Comparison of ENCODE assay signal across 1 cellular context in genomic region chr20:23632711-23633573, GRCh38.
TF ChIP-seq lines count a peak whose summit lies in the region.

No MANE protein-coding gene starts in this region.

TF ChIP-seq in HepG2, 621 proteins besides CTCF, POLR2A, EP300 and RAD21 (continued from another document and continues in another):
- TF ChIP-seq, protein P1, sequence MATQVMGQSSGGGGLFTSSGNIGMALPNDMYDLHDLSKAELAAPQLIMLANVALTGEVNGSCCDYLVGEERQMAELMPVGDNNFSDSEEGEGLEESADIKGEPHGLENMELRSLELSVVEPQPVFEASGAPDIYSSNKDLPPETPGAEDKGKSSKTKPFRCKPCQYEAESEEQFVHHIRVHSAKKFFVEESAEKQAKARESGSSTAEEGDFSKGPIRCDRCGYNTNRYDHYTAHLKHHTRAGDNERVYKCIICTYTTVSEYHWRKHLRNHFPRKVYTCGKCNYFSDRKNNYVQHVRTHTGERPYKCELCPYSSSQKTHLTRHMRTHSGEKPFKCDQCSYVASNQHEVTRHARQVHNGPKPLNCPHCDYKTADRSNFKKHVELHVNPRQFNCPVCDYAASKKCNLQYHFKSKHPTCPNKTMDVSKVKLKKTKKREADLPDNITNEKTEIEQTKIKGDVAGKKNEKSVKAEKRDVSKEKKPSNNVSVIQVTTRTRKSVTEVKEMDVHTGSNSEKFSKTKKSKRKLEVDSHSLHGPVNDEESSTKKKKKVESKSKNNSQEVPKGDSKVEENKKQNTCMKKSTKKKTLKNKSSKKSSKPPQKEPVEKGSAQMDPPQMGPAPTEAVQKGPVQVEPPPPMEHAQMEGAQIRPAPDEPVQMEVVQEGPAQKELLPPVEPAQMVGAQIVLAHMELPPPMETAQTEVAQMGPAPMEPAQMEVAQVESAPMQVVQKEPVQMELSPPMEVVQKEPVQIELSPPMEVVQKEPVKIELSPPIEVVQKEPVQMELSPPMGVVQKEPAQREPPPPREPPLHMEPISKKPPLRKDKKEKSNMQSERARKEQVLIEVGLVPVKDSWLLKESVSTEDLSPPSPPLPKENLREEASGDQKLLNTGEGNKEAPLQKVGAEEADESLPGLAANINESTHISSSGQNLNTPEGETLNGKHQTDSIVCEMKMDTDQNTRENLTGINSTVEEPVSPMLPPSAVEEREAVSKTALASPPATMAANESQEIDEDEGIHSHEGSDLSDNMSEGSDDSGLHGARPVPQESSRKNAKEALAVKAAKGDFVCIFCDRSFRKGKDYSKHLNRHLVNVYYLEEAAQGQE (IDR thresholded peaks at IDR 0.05; ENCODE audit: borderline replicate concordance in 1 of 2, low read depth in 1 of 2, low read length in 2 of 2), result no peak
- TF ChIP-seq PHB2 (IDR thresholded peaks at IDR 0.05; ENCODE audit: partially characterized antibody) (no peak), ZNF264 (CRISPR knock-in tag; IDR thresholded peaks at IDR 0.05) (no peak), NR0B2 (CRISPR knock-in tag; IDR thresholded peaks at IDR 0.05) (no peak), MEF2D (CRISPR knock-in tag; IDR thresholded peaks at IDR 0.05) (no peak), SRF (IDR thresholded peaks at IDR 0.05; ENCODE audit: low read depth, low read length) (no peak), CCDC6 (CRISPR knock-in tag; IDR thresholded peaks at IDR 0.05) (no peak), RNF2 (conservative IDR thresholded peaks at IDR 0.05; ENCODE audit: low read depth) (no peak), STAG1 (CRISPR knock-in tag; IDR thresholded peaks at IDR 0.05) (no peak), MTF1 (CRISPR knock-in tag; IDR thresholded peaks at IDR 0.05) (no peak), ZNF251 (CRISPR knock-in tag; IDR thresholded peaks at IDR 0.05) (no peak), MLLT10 (CRISPR knock-in tag; IDR thresholded peaks at IDR 0.05) (no peak), ARNT2 (CRISPR knock-in tag; IDR thresholded peaks at IDR 0.05; ENCODE audit: low read depth) (no peak), ZNF205 (CRISPR knock-in tag; IDR thresholded peaks at IDR 0.05) (no peak), ZXDC (CRISPR knock-in tag; IDR thresholded peaks at IDR 0.05) (no peak), ETV5 (CRISPR knock-in tag; IDR thresholded peaks at IDR 0.05; ENCODE audit: borderline replicate concordance) (no peak), FOXA1 (IDR thresholded peaks at IDR 0.05) (no peak), FOXA1 (CRISPR knock-in tag; IDR thresholded peaks at IDR 0.05) (no peak), ZBTB3 (CRISPR knock-in tag; IDR thresholded peaks at IDR 0.05; ENCODE audit: borderline replicate concordance, low read depth) (no peak), MXI1 (IDR thresholded peaks at IDR 0.05; ENCODE audit: borderline replicate concordance, low read depth, low read length) (no peak), PHF21A (CRISPR knock-in tag; IDR thresholded peaks at IDR 0.05) (no peak), ZFP62 (CRISPR knock-in tag; IDR thresholded peaks at IDR 0.05) (no peak), IRF9 (CRISPR knock-in tag; IDR thresholded peaks at IDR 0.05; ENCODE audit: borderline replicate concordance) (no peak)
- TF ChIP-seq, protein P2, sequence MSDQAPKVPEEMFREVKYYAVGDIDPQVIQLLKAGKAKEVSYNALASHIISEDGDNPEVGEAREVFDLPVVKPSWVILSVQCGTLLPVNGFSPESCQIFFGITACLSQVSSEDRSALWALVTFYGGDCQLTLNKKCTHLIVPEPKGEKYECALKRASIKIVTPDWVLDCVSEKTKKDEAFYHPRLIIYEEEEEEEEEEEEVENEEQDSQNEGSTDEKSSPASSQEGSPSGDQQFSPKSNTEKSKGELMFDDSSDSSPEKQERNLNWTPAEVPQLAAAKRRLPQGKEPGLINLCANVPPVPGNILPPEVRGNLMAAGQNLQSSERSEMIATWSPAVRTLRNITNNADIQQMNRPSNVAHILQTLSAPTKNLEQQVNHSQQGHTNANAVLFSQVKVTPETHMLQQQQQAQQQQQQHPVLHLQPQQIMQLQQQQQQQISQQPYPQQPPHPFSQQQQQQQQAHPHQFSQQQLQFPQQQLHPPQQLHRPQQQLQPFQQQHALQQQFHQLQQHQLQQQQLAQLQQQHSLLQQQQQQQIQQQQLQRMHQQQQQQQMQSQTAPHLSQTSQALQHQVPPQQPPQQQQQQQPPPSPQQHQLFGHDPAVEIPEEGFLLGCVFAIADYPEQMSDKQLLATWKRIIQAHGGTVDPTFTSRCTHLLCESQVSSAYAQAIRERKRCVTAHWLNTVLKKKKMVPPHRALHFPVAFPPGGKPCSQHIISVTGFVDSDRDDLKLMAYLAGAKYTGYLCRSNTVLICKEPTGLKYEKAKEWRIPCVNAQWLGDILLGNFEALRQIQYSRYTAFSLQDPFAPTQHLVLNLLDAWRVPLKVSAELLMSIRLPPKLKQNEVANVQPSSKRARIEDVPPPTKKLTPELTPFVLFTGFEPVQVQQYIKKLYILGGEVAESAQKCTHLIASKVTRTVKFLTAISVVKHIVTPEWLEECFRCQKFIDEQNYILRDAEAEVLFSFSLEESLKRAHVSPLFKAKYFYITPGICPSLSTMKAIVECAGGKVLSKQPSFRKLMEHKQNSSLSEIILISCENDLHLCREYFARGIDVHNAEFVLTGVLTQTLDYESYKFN (CRISPR knock-in tag; conservative IDR thresholded peaks at IDR 0.05), result no peak
- TF ChIP-seq, protein P3, sequence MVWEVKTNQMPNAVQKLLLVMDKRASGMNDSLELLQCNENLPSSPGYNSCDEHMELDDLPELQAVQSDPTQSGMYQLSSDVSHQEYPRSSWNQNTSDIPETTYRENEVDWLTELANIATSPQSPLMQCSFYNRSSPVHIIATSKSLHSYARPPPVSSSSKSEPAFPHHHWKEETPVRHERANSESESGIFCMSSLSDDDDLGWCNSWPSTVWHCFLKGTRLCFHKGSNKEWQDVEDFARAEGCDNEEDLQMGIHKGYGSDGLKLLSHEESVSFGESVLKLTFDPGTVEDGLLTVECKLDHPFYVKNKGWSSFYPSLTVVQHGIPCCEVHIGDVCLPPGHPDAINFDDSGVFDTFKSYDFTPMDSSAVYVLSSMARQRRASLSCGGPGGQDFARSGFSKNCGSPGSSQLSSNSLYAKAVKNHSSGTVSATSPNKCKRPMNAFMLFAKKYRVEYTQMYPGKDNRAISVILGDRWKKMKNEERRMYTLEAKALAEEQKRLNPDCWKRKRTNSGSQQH (CRISPR knock-in tag; IDR thresholded peaks at IDR 0.05; ENCODE audit: low read depth), result no peak
- TF ChIP-seq, protein P4, sequence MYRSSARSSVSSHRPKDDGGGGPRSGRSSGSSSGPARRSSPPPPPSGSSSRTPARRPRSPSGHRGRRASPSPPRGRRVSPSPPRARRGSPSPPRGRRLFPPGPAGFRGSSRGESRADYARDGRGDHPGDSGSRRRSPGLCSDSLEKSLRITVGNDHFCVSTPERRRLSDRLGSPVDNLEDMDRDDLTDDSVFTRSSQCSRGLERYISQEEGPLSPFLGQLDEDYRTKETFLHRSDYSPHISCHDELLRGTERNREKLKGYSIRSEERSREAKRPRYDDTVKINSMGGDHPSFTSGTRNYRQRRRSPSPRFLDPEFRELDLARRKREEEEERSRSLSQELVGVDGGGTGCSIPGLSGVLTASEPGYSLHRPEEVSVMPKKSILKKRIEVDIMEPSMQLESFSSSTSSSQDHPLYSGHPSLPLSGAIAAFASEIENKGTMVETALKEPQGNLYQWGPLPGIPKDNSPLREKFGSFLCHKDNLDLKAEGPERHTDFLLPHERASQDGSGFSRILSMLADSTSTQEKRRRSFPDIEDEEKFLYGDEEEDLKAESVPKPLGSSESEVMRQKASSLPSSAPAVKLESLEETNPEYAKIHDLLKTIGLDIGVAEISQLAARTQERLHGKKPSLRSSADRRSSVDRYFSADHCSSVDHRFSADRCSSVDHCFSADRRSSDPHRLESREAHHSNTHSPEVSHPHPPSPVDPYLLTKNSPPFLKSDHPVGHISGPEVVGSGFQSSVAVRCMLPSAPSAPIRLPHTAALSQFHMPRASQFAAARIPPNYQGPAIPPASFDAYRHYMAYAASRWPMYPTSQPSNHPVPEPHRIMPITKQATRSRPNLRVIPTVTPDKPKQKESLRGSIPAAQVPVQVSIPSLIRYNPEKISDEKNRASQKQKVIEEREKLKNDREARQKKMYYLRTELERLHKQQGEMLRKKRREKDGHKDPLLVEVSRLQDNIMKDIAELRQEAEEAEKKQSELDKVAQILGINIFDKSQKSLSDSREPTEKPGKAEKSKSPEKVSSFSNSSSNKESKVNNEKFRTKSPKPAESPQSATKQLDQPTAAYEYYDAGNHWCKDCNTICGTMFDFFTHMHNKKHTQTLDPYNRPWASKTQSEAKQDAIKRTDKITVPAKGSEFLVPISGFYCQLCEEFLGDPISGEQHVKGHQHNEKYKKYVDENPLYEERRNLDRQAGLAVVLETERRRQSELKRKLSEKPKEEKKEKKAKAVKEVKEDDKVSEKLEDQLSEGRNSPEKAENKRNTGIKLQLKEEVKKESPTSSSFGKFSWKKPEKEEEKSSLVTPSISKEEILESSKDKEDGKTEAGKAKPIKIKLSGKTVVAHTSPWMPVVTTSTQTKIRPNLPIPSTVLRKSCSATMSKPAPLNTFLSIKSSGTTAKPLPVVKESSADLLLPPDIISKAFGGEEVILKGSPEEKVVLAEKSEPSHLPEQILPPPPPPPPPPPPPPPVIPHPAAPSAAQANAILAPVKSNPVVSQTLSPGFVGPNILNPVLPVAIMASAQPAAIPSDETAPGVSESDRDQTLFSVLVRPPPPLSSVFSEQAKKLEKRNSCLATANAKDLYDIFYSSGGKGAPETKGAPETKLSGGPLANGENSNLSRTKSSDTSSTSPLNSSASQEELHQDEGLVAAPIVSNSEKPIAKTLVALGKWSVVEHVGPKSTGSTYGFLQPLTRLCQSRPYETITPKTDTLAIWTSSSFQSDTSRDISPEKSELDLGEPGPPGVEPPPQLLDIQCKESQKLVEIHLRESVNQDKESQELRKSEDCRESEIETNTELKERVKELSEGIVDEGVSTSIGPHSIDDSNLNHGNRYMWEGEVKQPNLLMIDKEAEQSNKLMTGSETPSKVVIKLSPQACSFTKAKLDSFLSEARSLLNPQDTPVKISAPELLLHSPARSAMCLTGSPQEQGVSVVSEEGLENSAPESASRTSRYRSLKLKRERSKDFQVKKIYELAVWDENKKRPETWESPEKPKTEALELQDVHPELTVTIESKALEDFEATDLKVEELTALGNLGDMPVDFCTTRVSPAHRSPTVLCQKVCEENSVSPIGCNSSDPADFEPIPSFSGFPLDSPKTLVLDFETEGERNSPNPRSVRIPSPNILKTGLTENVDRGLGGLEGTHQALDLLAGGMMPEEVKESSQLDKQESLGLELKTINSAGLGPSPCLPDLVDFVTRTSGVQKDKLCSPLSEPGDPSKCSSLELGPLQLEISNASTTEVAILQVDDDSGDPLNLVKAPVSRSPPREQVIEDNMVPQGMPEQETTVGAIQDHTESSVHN (CRISPR knock-in tag; IDR thresholded peaks at IDR 0.05), result no peak
- TF ChIP-seq, protein P5, sequence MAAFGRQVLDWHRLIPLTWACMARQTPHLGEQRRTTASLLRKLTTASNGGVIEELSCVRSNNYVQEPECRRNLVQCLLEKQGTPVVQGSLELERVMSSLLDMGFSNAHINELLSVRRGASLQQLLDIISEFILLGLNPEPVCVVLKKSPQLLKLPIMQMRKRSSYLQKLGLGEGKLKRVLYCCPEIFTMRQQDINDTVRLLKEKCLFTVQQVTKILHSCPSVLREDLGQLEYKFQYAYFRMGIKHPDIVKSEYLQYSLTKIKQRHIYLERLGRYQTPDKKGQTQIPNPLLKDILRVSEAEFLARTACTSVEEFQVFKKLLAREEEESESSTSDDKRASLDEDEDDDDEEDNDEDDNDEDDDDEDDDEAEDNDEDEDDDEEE (CRISPR knock-in tag; IDR thresholded peaks at IDR 0.05), result no peak
- TF ChIP-seq, protein P6, sequence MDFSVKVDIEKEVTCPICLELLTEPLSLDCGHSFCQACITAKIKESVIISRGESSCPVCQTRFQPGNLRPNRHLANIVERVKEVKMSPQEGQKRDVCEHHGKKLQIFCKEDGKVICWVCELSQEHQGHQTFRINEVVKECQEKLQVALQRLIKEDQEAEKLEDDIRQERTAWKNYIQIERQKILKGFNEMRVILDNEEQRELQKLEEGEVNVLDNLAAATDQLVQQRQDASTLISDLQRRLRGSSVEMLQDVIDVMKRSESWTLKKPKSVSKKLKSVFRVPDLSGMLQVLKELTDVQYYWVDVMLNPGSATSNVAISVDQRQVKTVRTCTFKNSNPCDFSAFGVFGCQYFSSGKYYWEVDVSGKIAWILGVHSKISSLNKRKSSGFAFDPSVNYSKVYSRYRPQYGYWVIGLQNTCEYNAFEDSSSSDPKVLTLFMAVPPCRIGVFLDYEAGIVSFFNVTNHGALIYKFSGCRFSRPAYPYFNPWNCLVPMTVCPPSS (IDR thresholded peaks at IDR 0.05), result no peak
- TF ChIP-seq, protein P7, sequence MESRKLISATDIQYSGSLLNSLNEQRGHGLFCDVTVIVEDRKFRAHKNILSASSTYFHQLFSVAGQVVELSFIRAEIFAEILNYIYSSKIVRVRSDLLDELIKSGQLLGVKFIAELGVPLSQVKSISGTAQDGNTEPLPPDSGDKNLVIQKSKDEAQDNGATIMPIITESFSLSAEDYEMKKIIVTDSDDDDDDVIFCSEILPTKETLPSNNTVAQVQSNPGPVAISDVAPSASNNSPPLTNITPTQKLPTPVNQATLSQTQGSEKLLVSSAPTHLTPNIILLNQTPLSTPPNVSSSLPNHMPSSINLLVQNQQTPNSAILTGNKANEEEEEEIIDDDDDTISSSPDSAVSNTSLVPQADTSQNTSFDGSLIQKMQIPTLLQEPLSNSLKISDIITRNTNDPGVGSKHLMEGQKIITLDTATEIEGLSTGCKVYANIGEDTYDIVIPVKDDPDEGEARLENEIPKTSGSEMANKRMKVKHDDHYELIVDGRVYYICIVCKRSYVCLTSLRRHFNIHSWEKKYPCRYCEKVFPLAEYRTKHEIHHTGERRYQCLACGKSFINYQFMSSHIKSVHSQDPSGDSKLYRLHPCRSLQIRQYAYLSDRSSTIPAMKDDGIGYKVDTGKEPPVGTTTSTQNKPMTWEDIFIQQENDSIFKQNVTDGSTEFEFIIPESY (CRISPR knock-in tag; IDR thresholded peaks at IDR 0.05), result no peak
